In the genomic region with DNA sequence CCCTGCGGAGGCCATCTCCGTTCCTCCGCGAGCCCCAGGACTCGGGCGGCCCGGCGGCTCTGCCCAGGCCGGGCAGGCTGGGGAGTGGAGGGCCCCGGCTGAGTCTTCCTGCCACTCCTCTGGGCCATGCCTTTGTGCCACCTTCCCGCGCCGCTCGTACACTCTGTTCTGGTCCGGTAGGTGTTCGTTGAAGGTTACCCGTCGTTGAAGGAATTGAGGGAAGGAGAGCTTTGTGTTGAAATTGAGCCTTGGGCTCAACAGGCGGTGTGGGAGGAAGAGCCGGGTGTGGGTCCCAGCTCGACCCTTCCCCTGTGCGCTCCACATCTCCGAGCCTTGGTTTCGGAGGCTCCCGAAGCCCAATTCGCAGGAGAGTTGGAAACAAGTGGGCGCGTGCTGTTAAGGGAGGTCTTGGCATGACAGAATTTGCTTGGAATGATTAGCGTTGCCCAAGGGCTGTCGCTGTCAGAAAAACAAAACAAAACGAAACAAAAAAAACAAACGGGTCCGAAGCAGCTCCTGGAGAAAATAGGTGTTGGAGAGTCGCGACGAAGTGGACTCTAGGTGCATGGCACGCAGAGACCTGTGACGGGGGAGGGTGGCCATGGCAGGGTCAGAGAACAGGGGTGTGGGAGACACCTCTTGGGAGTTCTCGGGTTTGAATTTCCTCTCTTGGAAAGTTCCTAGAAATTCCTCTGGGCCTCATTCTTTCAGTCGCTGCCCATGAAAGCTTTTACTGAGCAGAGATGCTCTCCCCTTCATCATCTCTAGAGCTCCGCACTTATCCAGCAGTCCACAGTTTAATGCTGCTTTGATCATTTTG, we compare ENCODE assay signal across 1 cellular context.
TF ChIP-seq lines count a peak whose summit lies in the region.

No MANE protein-coding gene starts in this region.

TF ChIP-seq in HepG2, 621 proteins besides CTCF, POLR2A, EP300 and RAD21 (continued from another document):
- TF ChIP-seq ZBTB10 (CRISPR knock-in tag; IDR thresholded peaks at IDR 0.05; ENCODE audit: borderline replicate concordance) = peak; percentile 46; the same call in 1 of the 2 replicates
- peak; percentile 1; the same call in 1 of the 2 replicates for TF ChIP-seq ZNF263 (CRISPR knock-in tag; IDR thresholded peaks at IDR 0.05)
